In genomic region chr11:129368889-129369672, GRCh38 we compare ENCODE assay signal across 26 cellular contexts. TPM values are rescaled to one million over a fixed set of nuclear protein-coding genes. Genes with fewer than 3 reads are reported as not detected.
DNase-seq lines count a peak whose midpoint lies in the region; ATAC-seq and TF ChIP-seq lines count a peak whose summit lies in the region.
"Had no signal": no experiment of that assay in that cellular context is flagged by ENCODE, and none has a peak within 500 bp of the region (broad histone marks: within the 10 kb centered on the region; RNA-seq: fewer than 3 reads in every experiment).

No MANE protein-coding gene starts in this region.

- ATAC-seq in Right ventricle myocardium inferior = no peak
- no peak for ATAC-seq in GM19351 (IDR thresholded peaks at IDR 0.05; ENCODE audit: unreplicated experiment)
- ATAC-seq: activated CD4-positive, alpha-beta T cell treated with anti-CD3 and anti-CD28 coated beads for 36 hours; gastrocnemius medialis; psoas muscle; stimulated activated naive B cell treated with anti-CD40 and anti-IgM and Interleukin-4, amounts not matched to agents 10 μg/mL and 1 μg/mL and 100 μg/mL, for 72 hours had no signal

- H3K36me3 ChIP-seq in esophagus (ENCODE audit: control insufficient read depth in 2 of 2, insufficient read depth in 2 of 2, low read length in 1 of 2) = no peaks in the 10 kb centered on the region
- H3K36me3 ChIP-seq in stomach = no peaks in the 10 kb centered on the region
- H3K36me3 ChIP-seq: gastrocnemius medialis, lower lobe of right lung, SJSA1 had no signal

- H3K9me3 ChIP-seq in esophagus (ENCODE audit: control insufficient read depth in 2 of 2, insufficient read depth in 1 of 2, low read depth in 1 of 2, low read length in 1 of 2) (no peaks in the 10 kb centered on the region), stomach (no peaks in the 10 kb centered on the region)
- H3K9me3 ChIP-seq: gastrocnemius medialis, lower lobe of right lung, psoas muscle, SJSA1 had no signal

- DNase-seq in DMS153 (lab: John Stamatoyannopoulos, UW) = peak; percentile 37
- DNase-seq in DMS153 treated with DMSO at 0.1 percent for 48 hours (lab: John Stamatoyannopoulos, UW; ENCODE audit: unreplicated experiment) = no peak
- DNase-seq in NCI-H510A treated with DMSO at 0.1 percent for 48 hours (lab: John Stamatoyannopoulos, UW) = peak; percentile 96
- peak; percentile 65 for DNase-seq in stomach
- no peak for DNase-seq in Right ventricle myocardium inferior (ENCODE audit: missing footprints)
- no peak for DNase-seq in amniotic stem cell (lab: John Stamatoyannopoulos, UW)
- DNase-seq: activated CD4-positive, alpha-beta T cell treated with anti-CD3 and anti-CD28 coated beads for 36 hours; CD8-positive, alpha-beta memory T cell; cerebellar nuclear complex; gastrocnemius medialis; hippocampal formation; lower lobe of right lung; NCI-H1092 treated with DMSO at 0.1 percent for 48 hours; NCI-H524 treated with DMSO at 0.1 percent for 48 hours; psoas muscle; stimulated activated CD4-positive, alpha-beta T cell treated with anti-CD3 and anti-CD28 coated beads, Interleukin-2, amount 100 ng/mL, for 24 hours; stimulated activated naive B cell treated with anti-CD40 and anti-IgM and Interleukin-4, amounts not matched to agents 10 μg/mL and 1 μg/mL and 100 μg/mL, for 72 hours; T-helper 1 cell had no signal

- no peak overlapping the region for H3K4me3 ChIP-seq in esophagus (ENCODE audit: low read depth in 1 of 2, low read length in 2 of 2)
- H3K4me3 ChIP-seq in stomach = no peak overlapping the region
- H3K4me3 ChIP-seq: gastrocnemius medialis, lower lobe of right lung, psoas muscle, SJSA1, skin epidermis had no signal

- TF ChIP-seq CTCF in stomach (IDR thresholded peaks at IDR 0.05) = no peak

- H3K27ac ChIP-seq in esophagus (ENCODE audit: low read depth in 2 of 2, low read length in 1 of 2) (peak overlapping the region; percentile 82 to 85), stomach (peak overlapping the region in 3 of 5 donors; percentile 59 to 63 (median 59))
- H3K27ac ChIP-seq: 22Rv1, lower lobe of right lung, psoas muscle, SJSA1 had no signal

- H3K4me1 ChIP-seq in esophagus (ENCODE audit: control insufficient read depth in 2 of 2, insufficient read depth in 2 of 2, low read length in 1 of 2) (peaks cover 0 to 7% of the 10 kb centered on the region in 2 donors), stomach (peaks cover 17 to 33% (median 31%) of the 10 kb centered on the region in 4 donors)
- H3K4me1 ChIP-seq: SJSA1 had no signal

- WGBS in esophagus, 2 donors = 26 to 29% methylated on average over 4 of the region's 4 CpGs
- WGBS in stomach, 5 donors = 8 to 23% (median 15%) methylated on average over 4 of the region's 4 CpGs

- H3K27me3 ChIP-seq in esophagus (ENCODE audit: control insufficient read depth in 1 of 2, insufficient read depth in 2 of 2, low read length in 2 of 2) = peaks cover 0 to 8% of the 10 kb centered on the region in 2 donors
- H3K27me3 ChIP-seq in stomach = peaks cover 3 to 94% (median 34%) of the 10 kb centered on the region in 3 donors

- no peak for TF ChIP-seq EP300 in stomach (IDR thresholded peaks at IDR 0.05)

- intact Hi-C loops in stomach (cut with DNase I; ENCODE audit: low total_unique reads) = no loop called here
- intact Hi-C loops in Right ventricle myocardium inferior (cut with DNase I) = loop anchor here (10.0 kb wide), 1 partner anchor 326 kb away; no protein-coding TSS in a partner anchor

- no peak for TF ChIP-seq POLR2A in stomach (IDR thresholded peaks at IDR 0.05)

RNA-seq across cellular contexts. Expression of gene BARX2, which starts 6.6 kb away (rescaled TPM):
- polyA plus RNA-seq in esophagus = 100 to 1,000 TPM in 1 of 2 donors, 10 to 100 TPM in 1; 85.2 to 102 TPM
- 1 to 10 TPM in 4 of 5 donors, not detected in 1; 1.5 to 3.6 (median 2.3) TPM for total RNA-seq in stomach
- polyA plus RNA-seq in stomach = 10 to 100 TPM in 1 of 3 donors, 1 to 10 TPM in 2; 1.1 to 27.7 (median 4.6) TPM
- total RNA-seq in Right ventricle myocardium inferior = not detected
- total RNA-seq: astrocyte; CD8-positive, alpha-beta memory T cell; H4; LHCN-M2; SJSA1 had no signal
- polyA plus RNA-seq: CD8-positive, alpha-beta memory T cell; psoas muscle had no signal

Comparison
In these comparisons a context has a peak if more than half of its experiments do, and no peak if none do; other contexts are left out.
1. DNase-seq: peak in DMS153 (single experiment), NCI-H510A treated with DMSO at 0.1 percent for 48 hours (single experiment) and stomach (single experiment); none in DMS153 treated with DMSO at 0.1 percent for 48 hours (single experiment), Right ventricle myocardium inferior (single experiment) and amniotic stem cell (single experiment).